Comparison of ENCODE assay signal across 8 cellular contexts in the genomic region with DNA sequence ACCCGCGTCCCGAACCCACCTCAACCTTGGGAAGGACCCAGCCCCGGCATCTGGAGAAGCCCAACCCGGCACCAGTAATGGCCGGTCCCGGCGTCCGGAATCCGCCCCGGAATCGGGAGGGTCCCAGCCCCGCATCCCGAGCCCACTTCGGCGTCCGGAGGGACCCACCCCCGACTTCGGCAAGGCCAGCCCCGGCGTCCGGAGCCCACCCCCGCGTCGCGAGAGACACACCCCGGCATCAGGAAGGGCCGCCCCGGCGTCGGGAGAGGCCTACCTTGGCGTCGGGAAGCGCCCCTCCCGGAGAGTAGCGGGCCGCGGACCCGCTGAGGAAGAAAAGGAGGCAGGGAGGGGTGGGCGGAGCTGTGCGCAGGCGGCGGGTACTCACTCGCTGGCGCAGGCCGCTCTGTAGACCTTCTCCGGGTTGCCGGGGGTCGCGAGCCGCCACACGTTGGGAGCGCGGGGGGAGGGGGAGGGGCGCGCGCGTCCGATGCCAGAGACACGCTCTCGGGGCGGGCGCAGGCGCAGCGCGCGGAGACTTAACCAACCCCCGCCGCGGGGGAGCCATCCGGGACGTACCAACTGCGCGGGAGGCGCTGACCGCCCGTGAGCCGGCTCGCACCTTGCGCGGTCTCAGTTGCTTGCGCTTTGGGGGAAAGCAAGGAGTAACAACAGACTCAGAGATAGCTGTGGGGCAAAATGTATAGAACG. TPM values are rescaled to one million over a fixed set of nuclear protein-coding genes. Genes with fewer than 3 reads are reported as not detected.
DNase-seq lines count a peak whose midpoint lies in the region; ATAC-seq and TF ChIP-seq lines count a peak whose summit lies in the region.

A gene (minus strand): TSS at position 515 of the 708 bp plus-strand sequence. CDS start 24,164 bp downstream, outside the sequence.

- no peak within 1 kb of the TSS for H4K91ac ChIP-seq in H9 (ENCODE audit: insufficient read length, low read depth, low read length)

- H3K9ac ChIP-seq in H9 (ENCODE audit: extremely low read depth, insufficient read length, low read length), result peak within 1 kb of the TSS; percentile 62
- H3K9ac ChIP-seq in MM.1S (ENCODE audit: low read length), result peak within 1 kb of the TSS; percentile 94
- H3K9ac ChIP-seq in neural cell (ENCODE audit: low read length), result peak within 1 kb of the TSS; percentile 96

- no peak within 1 kb of the TSS for H3T11ph ChIP-seq in H9 (ENCODE audit: low read length)

- H3K36me3 Mint-ChIP-seq in H9 (ENCODE audit: insufficient read depth in 1 of 3, low read depth in 3 of 3), result peaks cover 0 to 3% (median under 1%) of the 10 kb centered on the region in 3 experiments; a peak in 3 of 7 replicates

- no peak within 1 kb of the TSS for H3K56ac ChIP-seq in H9 (ENCODE audit: insufficient read length, low read depth, low read length)

- H3K27ac ChIP-seq in H9 (ENCODE audit: insufficient read length, low read depth, low read length) (no peak within 1 kb of the TSS), MM.1S (ENCODE audit: low read length) (peak within 1 kb of the TSS; percentile 48; the same call in 1 of the 2 replicates), neural cell (ENCODE audit: low read length) (peak within 1 kb of the TSS; percentile 94)

- no peak within 1 kb of the TSS for H4K8ac ChIP-seq in H9 (replicated peaks; ENCODE audit: insufficient read length, low read depth, low read length)

- H3K79me2 ChIP-seq in H9 (ENCODE audit: insufficient read depth, low read length), result peaks cover 30% of the 10 kb centered on the region
- peaks cover 52% of the 10 kb centered on the region for H3K79me2 ChIP-seq in MM.1S (ENCODE audit: low read length)
- peaks cover 40% of the 10 kb centered on the region for H3K79me2 ChIP-seq in neural cell (replicated peaks; ENCODE audit: insufficient read depth, low read length)

- peak within 1 kb of the TSS; percentile 91 to 93 for H3K4me3 Mint-ChIP-seq in H9
- peak within 1 kb of the TSS; percentile 90 to 95 for H3K4me3 Mint-ChIP-seq in stimulated activated naive CD8-positive, alpha-beta T cell treated with anti-CD3 and anti-CD28 coated beads, Interleukin-15, amount 100 ng/mL, for 72 hours

- H3K18ac ChIP-seq in H9 (ENCODE audit: insufficient read length, low read depth, low read length), result peak within 1 kb of the TSS; percentile 15

- no peak within 1 kb of the TSS for H4K5ac ChIP-seq in H9 (ENCODE audit: insufficient read length, low read depth, low read length)

- H3K14ac ChIP-seq in H9 (ENCODE audit: insufficient read depth, low read length), result peak within 1 kb of the TSS; percentile 95

- H3K4me2 ChIP-seq in H9 (ENCODE audit: insufficient read depth, insufficient read length, low read length) (peak within 1 kb of the TSS; percentile 95), MM.1S (ENCODE audit: low read depth, low read length) (peak within 1 kb of the TSS; percentile 96), neural cell (ENCODE audit: low read length) (peak within 1 kb of the TSS; percentile 82)

- H2BK20ac ChIP-seq in H9 (ENCODE audit: low read depth, low read length, poor library complexity, severe bottlenecking), result no peak within 1 kb of the TSS

- no peak within 1 kb of the TSS for H3K4ac ChIP-seq in H9 (ENCODE audit: low read depth, low read length)

- H3K4me1 ChIP-seq in H9 (ENCODE audit: insufficient read depth, low read length) (no peaks in the 10 kb centered on the region), MM.1S (ENCODE audit: low read length) (peaks cover 14% of the 10 kb centered on the region; the same call in 1 of the 2 replicates)

- WGBS in H9 (ENCODE audit: extremely low coverage, insufficient read length, low lambda C conversion rate), result no CpG with 5 or more reads among the region's 83 CpGs

- H3K79me1 ChIP-seq in H9 (ENCODE audit: insufficient read depth, low read depth, low read length, poor library complexity, severe bottlenecking), result peaks cover 16% of the 10 kb centered on the region

- H2BK12ac ChIP-seq in H9 (ENCODE audit: insufficient read length, low read depth, low read length), result no peak within 1 kb of the TSS

- H3K23me2 ChIP-seq in H9 (ENCODE audit: insufficient read length, low read depth, low read length, poor library complexity, severe bottlenecking), result peaks cover 5% of the 10 kb centered on the region

- peak; percentile 91 for DNase-seq in EL
- DNase-seq in H9, result peak; percentile 96
- peak; percentile 95 for DNase-seq in MM.1S
- DNase-seq in SIG-M5 treated with dmso at 0.1 percent for 504 hours (lab: John Stamatoyannopoulos, UW; ENCODE audit: unreplicated experiment), result peak; percentile 85
- peak; percentile 90 for DNase-seq in activated gamma-delta T cell treated with Interleukin-2 at 50 U/mL for 16 hours
- peak; percentile 94 for DNase-seq in fibroblast of villous mesenchyme (ENCODE audit: low read depth)
- peak; percentile 95 to 97 for DNase-seq in stimulated activated naive CD8-positive, alpha-beta T cell treated with anti-CD3 and anti-CD28 coated beads, Interleukin-15, amount 100 ng/mL, for 72 hours

- no peaks in the 10 kb centered on the region for H4K20me1 ChIP-seq in H9 (ENCODE audit: control insufficient read depth, insufficient read depth, insufficient read length)
- peaks cover 16% of the 10 kb centered on the region; the same call in 1 of the 2 replicates for H4K20me1 ChIP-seq in MM.1S (ENCODE audit: insufficient read depth, low read length)
- no peaks in the 10 kb centered on the region for H4K20me1 ChIP-seq in neural cell (ENCODE audit: insufficient read depth)

- H3K27me3 Mint-ChIP-seq in H9 (ENCODE audit: low read depth), result no peaks in the 10 kb centered on the region; the same call in 1 of the 2 replicates
- no peaks in the 10 kb centered on the region for H3K27me3 Mint-ChIP-seq in stimulated activated naive CD8-positive, alpha-beta T cell treated with anti-CD3 and anti-CD28 coated beads, Interleukin-15, amount 100 ng/mL, for 72 hours

- TF ChIP-seq RAD21 in neural cell (conservative IDR thresholded peaks at IDR 0.05), result no peak

- H3K4me3 ChIP-seq in MM.1S (ENCODE audit: low read length), result peak within 1 kb of the TSS; percentile 95
- H3K4me3 ChIP-seq in fibroblast of villous mesenchyme (ENCODE audit: low read depth, low read length), result peak within 1 kb of the TSS; percentile 92
- H3K4me3 ChIP-seq in neural cell (ENCODE audit: low read length), result peak within 1 kb of the TSS; percentile 95

- no peaks in the 10 kb centered on the region for H3K36me3 ChIP-seq in MM.1S (replicated peaks; ENCODE audit: insufficient read depth, low read length)
- no peaks in the 10 kb centered on the region for H3K36me3 ChIP-seq in neural cell (ENCODE audit: insufficient read depth, low read length)

- H3K9me3 ChIP-seq in H9 (ENCODE audit: control insufficient read depth, low read depth, low read length) (no peaks in the 10 kb centered on the region), MM.1S (replicated peaks; ENCODE audit: insufficient read depth, low read length) (no peaks in the 10 kb centered on the region), neural cell (ENCODE audit: low read length) (no peaks in the 10 kb centered on the region)

- no peak within 1 kb of the TSS for H2AK5ac ChIP-seq in H9 (ENCODE audit: insufficient read length, low read length)

- H3F3A ChIP-seq in MM.1S (ENCODE audit: insufficient read depth, low read length) (no peaks in the 10 kb centered on the region), neural cell (ENCODE audit: insufficient read depth, low read length, poor library complexity, severe bottlenecking) (peaks cover 4% of the 10 kb centered on the region)

- H3K27me3 ChIP-seq in H9 (ENCODE audit: insufficient read depth, low read length), result no peaks in the 10 kb centered on the region
- H3K27me3 ChIP-seq in MM.1S (replicated peaks; ENCODE audit: insufficient read depth, low read length), result no peaks in the 10 kb centered on the region
- H3K27me3 ChIP-seq in neural cell (ENCODE audit: insufficient read depth, low read depth, low read length), result no peaks in the 10 kb centered on the region

- peak within 1 kb of the TSS; percentile 88 to 94 (median 89); a peak in 6 of 7 replicates for H3K27ac Mint-ChIP-seq in H9
- peak within 1 kb of the TSS; percentile 94 to 99 for H3K27ac Mint-ChIP-seq in stimulated activated naive CD8-positive, alpha-beta T cell treated with anti-CD3 and anti-CD28 coated beads, Interleukin-15, amount 100 ng/mL, for 72 hours

- peak; percentile 72 for TF ChIP-seq EP300 in neural cell (conservative IDR thresholded peaks at IDR 0.05; ENCODE audit: poor library complexity, severe bottlenecking)

- H2BK15ac ChIP-seq in H9 (ENCODE audit: low read depth, low read length), result no peak within 1 kb of the TSS

- no peaks in the 10 kb centered on the region for H3K9me2 ChIP-seq in MM.1S (replicated peaks; ENCODE audit: insufficient read depth, low read length)
- H3K9me2 ChIP-seq in neural cell (ENCODE audit: insufficient read depth, low read length), result no peaks in the 10 kb centered on the region

- no peak for TF ChIP-seq CTCF in H9 (conservative IDR thresholded peaks at IDR 0.05)
- TF ChIP-seq CTCF in MM.1S (IDR thresholded peaks at IDR 0.05; ENCODE audit: low read length), result no peak
- no peak for TF ChIP-seq CTCF in fibroblast of villous mesenchyme (IDR thresholded peaks at IDR 0.05; ENCODE audit: insufficient read depth, low read depth, low read length)
- TF ChIP-seq CTCF in neural cell (IDR thresholded peaks at IDR 0.05; ENCODE audit: poor library complexity, severe bottlenecking), result no peak

- no peak within 1 kb of the TSS for H2BK120ac ChIP-seq in H9 (ENCODE audit: low read depth, low read length, poor library complexity, severe bottlenecking)

- H2AFZ ChIP-seq in H9 (ENCODE audit: low read length), result no peak within 1 kb of the TSS
- peak within 1 kb of the TSS; percentile 76 for H2AFZ ChIP-seq in MM.1S (ENCODE audit: low read length)
- peak within 1 kb of the TSS; percentile 78 for H2AFZ ChIP-seq in neural cell (ENCODE audit: low read depth, low read length)

- peaks cover 21 to 23% of the 10 kb centered on the region in 2 experiments for H3K4me1 Mint-ChIP-seq in H9
- H3K4me1 Mint-ChIP-seq in stimulated activated naive CD8-positive, alpha-beta T cell treated with anti-CD3 and anti-CD28 coated beads, Interleukin-15, amount 100 ng/mL, for 72 hours, result peaks cover 38% of the 10 kb centered on the region

- no peaks in the 10 kb centered on the region; a peak in 1 of 5 replicates for H3K9me3 Mint-ChIP-seq in H9
- H3K9me3 Mint-ChIP-seq in stimulated activated naive CD8-positive, alpha-beta T cell treated with anti-CD3 and anti-CD28 coated beads, Interleukin-15, amount 100 ng/mL, for 72 hours, result no peaks in the 10 kb centered on the region

- H3K23ac ChIP-seq in H9 (ENCODE audit: insufficient read length, low read depth, low read length), result no peak within 1 kb of the TSS

- peak; percentile 94 for ATAC-seq in stimulated activated naive CD8-positive, alpha-beta T cell treated with anti-CD3 and anti-CD28 coated beads, Interleukin-15, amount 100 ng/mL, for 72 hours

- no peak within 1 kb of the TSS for H2BK5ac ChIP-seq in H9 (ENCODE audit: insufficient read length, low read length)

TF ChIP-seq in neural cell, 6 proteins besides CTCF, POLR2A, EP300 and RAD21 (continues in another document):
- TF ChIP-seq SMC3 (conservative IDR thresholded peaks at IDR 0.05; ENCODE audit: poor library complexity), result peak; percentile 48
- peak; percentile 87 for TF ChIP-seq POLR2AphosphoS5 (IDR thresholded peaks at IDR 0.05)
- TF ChIP-seq EZH2 (IDR thresholded peaks at IDR 0.05; ENCODE audit: borderline replicate concordance, insufficient read depth, low read length, poor library complexity, severe bottlenecking), result no peak

RNA-seq across cellular contexts. Expression of the gene that starts here (rescaled TPM):
- 46.2 and 53.0 TPM in 2 replicates for total RNA-seq in H9 (2021)
- total RNA-seq in fibroblast of villous mesenchyme, result 59.2 and 63.1 TPM in 2 replicates
- polyA plus RNA-seq in neural cell, result 56.4 and 74.0 TPM in 2 replicates
- 79.1 and 90.8 TPM in 2 replicates for polyA minus RNA-seq in neural cell
